34 cellular contexts compared by ENCODE assay signal in the genomic region with DNA sequence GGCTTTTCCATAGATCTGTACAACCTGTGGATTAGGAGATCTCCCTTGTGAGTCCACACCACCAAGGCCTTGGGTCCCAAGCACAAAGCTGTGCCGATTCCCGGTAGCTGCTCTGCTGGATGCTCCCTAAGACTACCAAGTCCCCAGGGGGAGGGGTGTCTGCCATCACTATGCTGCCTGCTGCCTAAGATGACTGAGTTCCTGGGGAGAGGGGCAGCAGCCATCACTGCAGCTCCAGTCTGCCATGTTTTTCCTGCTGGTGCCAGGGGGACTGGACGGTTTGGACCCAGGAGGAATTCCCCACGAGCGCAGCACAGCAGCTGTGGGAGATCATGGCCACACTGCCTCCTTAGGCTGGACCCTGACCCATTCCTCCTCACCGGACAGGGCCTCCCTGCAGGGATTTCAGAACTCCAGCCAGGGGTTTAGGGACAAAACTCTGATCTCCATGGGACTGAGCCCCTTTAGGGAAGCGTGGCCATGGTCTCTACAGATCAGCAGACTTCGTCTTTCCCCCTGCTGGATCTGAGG.
DNase-seq lines count a peak whose midpoint lies in the region; ATAC-seq and TF ChIP-seq lines count a peak whose summit lies in the region.
"Had no signal": no experiment of that assay in that cellular context is flagged by ENCODE, and none has a peak within 500 bp of the region (broad histone marks: within the 10 kb centered on the region; RNA-seq: fewer than 3 reads in every experiment).

No MANE protein-coding gene starts in this region.

- H3K27me3 ChIP-seq in right cardiac atrium (ENCODE audit: control insufficient read depth, insufficient read depth) (no peaks in the 10 kb centered on the region), heart left ventricle (no peaks in the 10 kb centered on the region), neuronal stem cell (ENCODE audit: control insufficient read depth in 3 of 3, insufficient read depth in 3 of 3, low read depth in 1 of 3, low read length in 3 of 3) (no peaks in the 10 kb centered on the region), BE2C (no peaks in the 10 kb centered on the region)
- H3K27me3 ChIP-seq: BLaER1; BLaER1 treated with 17β-estradiol and CSF1 and Interleukin-3, amounts not matched to agents 10 nM and 100 nM had no signal

- no peaks in the 10 kb centered on the region for H3K4me1 Mint-ChIP-seq in chondrocyte (ENCODE audit: low read depth)
- H3K4me1 Mint-ChIP-seq: B cell; CD14-positive monocyte; CD4-positive, alpha-beta memory T cell; CD4-positive, CD25-positive, alpha-beta regulatory T cell; CD8-positive, alpha-beta memory T cell had no signal

- no peak overlapping the region for H3K18ac ChIP-seq in neuronal stem cell (ENCODE audit: low read length)

- H2AFZ ChIP-seq in neuronal stem cell (ENCODE audit: low read length) = no peak overlapping the region

- TF ChIP-seq POLR2A in heart left ventricle (IDR thresholded peaks at IDR 0.05) = no peak

- H3K4me1 ChIP-seq in right cardiac atrium (ENCODE audit: control insufficient read depth, insufficient read depth, low read length) = no peaks in the 10 kb centered on the region
- H3K4me1 ChIP-seq in heart left ventricle = no peaks in the 10 kb centered on the region
- peaks cover 0 to under 1% of the 10 kb centered on the region in 2 donors for H3K4me1 ChIP-seq in neuronal stem cell (ENCODE audit: control insufficient read depth in 2 of 2, insufficient read depth in 1 of 2, low read depth in 1 of 2, low read length in 2 of 2)
- H3K4me1 ChIP-seq in BE2C = no peaks in the 10 kb centered on the region
- H3K4me1 ChIP-seq: A549; BLaER1; BLaER1 treated with 17β-estradiol and CSF1 and Interleukin-3, amounts not matched to agents 10 nM and 100 nM; Caco-2 had no signal

- H3K36me3 ChIP-seq in heart left ventricle (no peaks in the 10 kb centered on the region), neuronal stem cell (replicated peaks in 1 of 2; ENCODE audit: control insufficient read depth in 2 of 2, insufficient read depth in 2 of 2, low read length in 2 of 2) (no peaks in the 10 kb centered on the region), BE2C (no peaks in the 10 kb centered on the region)
- H3K36me3 ChIP-seq: BLaER1; BLaER1 treated with 17β-estradiol and CSF1 and Interleukin-3, amounts not matched to agents 10 nM and 100 nM had no signal

- H3K4ac ChIP-seq in neuronal stem cell (ENCODE audit: low read length) = no peak overlapping the region

- H3K23ac ChIP-seq in neuronal stem cell (ENCODE audit: low read depth, low read length, poor library complexity) = no peak overlapping the region

- no peak overlapping the region for H3K9ac ChIP-seq in neuronal stem cell (ENCODE audit: low read depth, low read length, poor library complexity)
- H3K9ac ChIP-seq: BLaER1; BLaER1 treated with 17β-estradiol and CSF1 and Interleukin-3, amounts not matched to agents 10 nM and 100 nM had no signal

- ATAC-seq in right cardiac atrium (no peak), heart left ventricle (no peak)
- ATAC-seq: A549; CD8-positive, alpha-beta T cell had no signal

- no peak overlapping the region for H3K4me3 Mint-ChIP-seq in chondrocyte (ENCODE audit: unreplicated experiment)
- H3K4me3 Mint-ChIP-seq: B cell; CD14-positive monocyte; CD4-positive, alpha-beta memory T cell; CD4-positive, alpha-beta T cell; CD4-positive, CD25-positive, alpha-beta regulatory T cell; CD8-positive, alpha-beta memory T cell; CD8-positive, alpha-beta T cell had no signal

- TF ChIP-seq CTCF in heart left ventricle (IDR thresholded peaks at IDR 0.05) (no peak), chondrocyte (IDR thresholded peaks at IDR 0.05) (no peak), BE2C (IDR thresholded peaks at IDR 0.05; ENCODE audit: low read depth, low read length) (no peak)

- H2BK12ac ChIP-seq in neuronal stem cell (ENCODE audit: low read length) = no peak overlapping the region

- H4K8ac ChIP-seq in neuronal stem cell (ENCODE audit: low read depth, low read length) = no peak overlapping the region

- H2BK15ac ChIP-seq in neuronal stem cell (ENCODE audit: low read length) = no peak overlapping the region

- WGBS in right cardiac atrium = 87% methylated on average over 8 of the region's 8 CpGs
- WGBS in heart left ventricle, 4 donors = 60 to 91% (median 85%) methylated on average over 2 to 8 of the region's 8 CpGs
- no CpG with 5 or more reads among the region's 8 CpGs for WGBS in neuronal stem cell (ENCODE audit: extremely low coverage in 2 of 2, insufficient read length in 2 of 2, insufficient replicate concordance in 1 of 2), 2 donors

- H2AK5ac ChIP-seq in neuronal stem cell (ENCODE audit: low read depth, low read length) = peak overlapping the region; percentile 17

- no peak overlapping the region for H3K4me2 ChIP-seq in neuronal stem cell (ENCODE audit: insufficient read depth, low read length, poor library complexity, severe bottlenecking)
- H3K4me2 ChIP-seq: A549; BLaER1; BLaER1 treated with 17β-estradiol and CSF1 and Interleukin-3, amounts not matched to agents 10 nM and 100 nM had no signal

- no peak overlapping the region for H4K91ac ChIP-seq in neuronal stem cell (ENCODE audit: low read depth, low read length, poor library complexity)

- no peaks in the 10 kb centered on the region for H3K36me3 Mint-ChIP-seq in chondrocyte (ENCODE audit: low read depth)
- H3K36me3 Mint-ChIP-seq: CD14-positive monocyte; CD4-positive, alpha-beta memory T cell; CD4-positive, CD25-positive, alpha-beta regulatory T cell; CD8-positive, alpha-beta memory T cell; CD8-positive, alpha-beta T cell had no signal

- peaks cover 42% of the 10 kb centered on the region for H3K9me3 Mint-ChIP-seq in chondrocyte (ENCODE audit: low read depth)

- DNase-seq in right cardiac atrium (peak in 2 of 3 donors; percentile 13 to 16), heart left ventricle (no peak), chondrocyte (ENCODE audit: low spot score) (peak; percentile 44), neuronal stem cell (ENCODE audit: low spot score) (no peak), posterior vena cava (ENCODE audit: low spot score) (peak; percentile 57), caudate nucleus (lab: John Stamatoyannopoulos, UW) (no peak), BE2C (no peak)
- DNase-seq in stimulated activated CD4-positive, alpha-beta T cell treated with anti-CD3 and anti-CD28 coated beads, Interleukin-4, amount 100 ng/mL, for 4 hours = no peak
- DNase-seq: 8988T; ACHN; AML-193; C1 segment of cervical spinal cord; Caco-2; Calu3; CD4-positive, alpha-beta memory T cell; CD4-positive, alpha-beta T cell; CD4-positive, CD25-positive, alpha-beta regulatory T cell; CD8-positive, alpha-beta memory T cell; CD8-positive, alpha-beta T cell; COR-L47; DMS 273 treated with DMSO at 0.1 percent for 48 hours; DMS153; DMS53; DMS79; DMS79 treated with DMSO at 0.1 percent for 48 hours; DND-41; EL had no signal

- H3K27ac ChIP-seq in right cardiac atrium (ENCODE audit: low read length) = no peak overlapping the region
- no peak overlapping the region for H3K27ac ChIP-seq in heart left ventricle
- no peak overlapping the region for H3K27ac ChIP-seq in neuronal stem cell (replicated peaks; ENCODE audit: low read length)
- no peak overlapping the region for H3K27ac ChIP-seq in caudate nucleus (ENCODE audit: low read depth, low read length)
- H3K27ac ChIP-seq: 22Rv1; A549; BLaER1; BLaER1 treated with 17β-estradiol and CSF1 and Interleukin-3, amounts not matched to agents 10 nM and 100 nM; C4-2B had no signal

- no peaks in the 10 kb centered on the region for H3K79me1 ChIP-seq in neuronal stem cell (ENCODE audit: low read depth, low read length)

- H3K27ac Mint-ChIP-seq in chondrocyte (ENCODE audit: unreplicated experiment) = no peak overlapping the region
- H3K27ac Mint-ChIP-seq: B cell; CD14-positive monocyte; CD4-positive, alpha-beta memory T cell; CD4-positive, alpha-beta T cell; CD4-positive, CD25-positive, alpha-beta regulatory T cell; CD8-positive, alpha-beta memory T cell; CD8-positive, alpha-beta T cell had no signal

- intact Hi-C loops in right cardiac atrium (cut with DNase I) (no loop called here), heart left ventricle (cut with DNase I) (no loop called here), posterior vena cava (cut with DNase I) (no loop called here)

- H2BK120ac ChIP-seq in neuronal stem cell (ENCODE audit: low read depth, low read length) = no peak overlapping the region

- no peak overlapping the region for H3K4me3 ChIP-seq in right cardiac atrium (ENCODE audit: low read length)
- H3K4me3 ChIP-seq in heart left ventricle = no peak overlapping the region
- no peak overlapping the region for H3K4me3 ChIP-seq in neuronal stem cell (ENCODE audit: low read length in 2 of 2)
- no peak overlapping the region for H3K4me3 ChIP-seq in BE2C (ENCODE audit: low read depth, low read length)
- H3K4me3 ChIP-seq: A549; BLaER1; BLaER1 treated with 17β-estradiol and CSF1 and Interleukin-3, amounts not matched to agents 10 nM and 100 nM had no signal

- peak overlapping the region; percentile 12 for H2BK5ac ChIP-seq in neuronal stem cell (ENCODE audit: low read length)

- no peak overlapping the region for H3K14ac ChIP-seq in neuronal stem cell (ENCODE audit: low read length)

- no peaks in the 10 kb centered on the region for H3K27me3 Mint-ChIP-seq in chondrocyte (ENCODE audit: low read depth)
- H3K27me3 Mint-ChIP-seq: B cell; CD4-positive, alpha-beta memory T cell; CD4-positive, alpha-beta T cell; CD4-positive, CD25-positive, alpha-beta regulatory T cell; CD8-positive, alpha-beta memory T cell had no signal

- H3K9me3 ChIP-seq in right cardiac atrium (ENCODE audit: control insufficient read depth, low read length) (no peaks in the 10 kb centered on the region), heart left ventricle (peaks cover 0 to 30% (median 0%) of the 10 kb centered on the region in 12 donors), neuronal stem cell (replicated peaks in 1 of 2; ENCODE audit: control insufficient read depth in 2 of 2, insufficient read depth in 1 of 2, low read depth in 1 of 2, low read length in 2 of 2) (no peaks in the 10 kb centered on the region), BE2C (no peaks in the 10 kb centered on the region; the same call in 1 of the 2 replicates)
- H3K9me3 ChIP-seq: A549, BLaER1, Caco-2 had no signal

Comparison
In these comparisons a context has a peak if more than half of its experiments do, and no peak if none do; other contexts are left out.
1. DNase-seq: peak in right cardiac atrium (2 of 3), chondrocyte (single experiment) and posterior vena cava (single experiment); none in heart left ventricle (0 of 5), neuronal stem cell (single experiment), caudate nucleus (0 of 61), BE2C (single experiment) and stimulated activated CD4-positive, alpha-beta T cell treated with anti-CD3 and anti-CD28 coated beads, Interleukin-4, amount 100 ng/mL, for 4 hours (0 of 2).